In genomic region chr19:2051771-2052704, GRCh38 we compare ENCODE assay signal across 8 cellular contexts. TPM values are rescaled to one million over a fixed set of nuclear protein-coding genes. Genes with fewer than 3 reads are reported as not detected.
DNase-seq lines count a peak whose midpoint lies in the region; ATAC-seq, FAIRE-seq and TF ChIP-seq lines count a peak whose summit lies in the region.

No MANE protein-coding gene starts in this region.

- H4K20me1 ChIP-seq in OCI-LY1 (ENCODE audit: insufficient read depth, low read length) = no peaks in the 10 kb centered on the region

- no peak for DNase-seq in GM18507 (ENCODE audit: extremely low spot score, insufficient read length, low read depth)
- DNase-seq in MCF 10A (ENCODE audit: unreplicated experiment) = no peak
- DNase-seq in NCI-H2227 treated with DMSO at 0.1 percent for 48 hours (lab: John Stamatoyannopoulos, UW) = no peak
- no peak for DNase-seq in GM12892 (ENCODE audit: insufficient read length)

- H3K9me3 ChIP-seq in OCI-LY1 (ENCODE audit: low read length) (no peaks in the 10 kb centered on the region), muscle layer of colon (ENCODE audit: low read length) (no peaks in the 10 kb centered on the region)

- ATAC-seq in HG03521 (IDR thresholded peaks at IDR 0.05; ENCODE audit: unreplicated experiment) (no peak), GM18511 (IDR thresholded peaks at IDR 0.05; ENCODE audit: unreplicated experiment) (no peak)

- H3K4me1 Mint-ChIP-seq in MCF 10A (ENCODE audit: insufficient read depth, unreplicated experiment) = peaks cover 22% of the 10 kb centered on the region

- H3K27ac ChIP-seq in OCI-LY1 (ENCODE audit: low read depth, low read length, poor library complexity, severe bottlenecking) (peak overlapping the region; percentile 90), muscle layer of colon (ENCODE audit: low read depth, low read length) (peak overlapping the region; percentile 84)

- H3K36me3 ChIP-seq in OCI-LY1 (ENCODE audit: insufficient read depth, low read length) (no peaks in the 10 kb centered on the region; the same call in 1 of the 2 replicates), muscle layer of colon (ENCODE audit: insufficient read depth, low read length) (peaks cover 11% of the 10 kb centered on the region)

- CTCF ChIA-PET in MCF 10A (lab: Yijun Ruan, JAX) = interaction anchor here (0.6 to 0.9 kb wide), 4 partner anchors 32 to 1468 kb away, joined by 3 to 5 read pairs (median 3); no protein-coding TSS in a partner anchor

- H2AFZ ChIP-seq in OCI-LY1 (ENCODE audit: low read length) = no peak overlapping the region

- FAIRE-seq in GM18507 (lab: Jason Lieb, UNC) (peak; percentile 86), GM12892 (lab: Jason Lieb, UNC) (no peak)

- BruUV-seq in MCF 10A (replicated peaks; lab: Mats Ljungman, UMichigan) = no TSS peak

- H3K27ac Mint-ChIP-seq in MCF 10A (ENCODE audit: low read depth, unreplicated experiment) = peak overlapping the region; percentile 81

- H3K27me3 ChIP-seq in OCI-LY1 (ENCODE audit: insufficient read depth, low read length) = no peaks in the 10 kb centered on the region
- H3K27me3 ChIP-seq in muscle layer of colon (ENCODE audit: control insufficient read depth in 1 of 2, insufficient read depth in 2 of 2, low read length in 2 of 2) = no peaks in the 10 kb centered on the region

- peaks cover 25% of the 10 kb centered on the region for H3K36me3 Mint-ChIP-seq in MCF 10A (ENCODE audit: insufficient read depth, unreplicated experiment)

- peak overlapping the region; percentile 24; the same call in 1 of the 2 replicates for H3K9ac ChIP-seq in OCI-LY1 (ENCODE audit: low read length)
- H3K9ac ChIP-seq in muscle layer of colon (ENCODE audit: low read length) = no peak overlapping the region

- H3K4me3 ChIP-seq in OCI-LY1 (ENCODE audit: low read depth, low read length, poor library complexity, severe bottlenecking) = peak overlapping the region; percentile 42
- H3K4me3 ChIP-seq in muscle layer of colon (ENCODE audit: low read depth in 1 of 2, low read length in 2 of 2) = peak overlapping the region; percentile 61 to 66

- no peak for TF ChIP-seq POLR2A in GM12892 (IDR thresholded peaks at IDR 0.05; ENCODE audit: low read depth, low read length)

- intact Hi-C loops in MCF 10A (cut with micrococcal nuclease) = no loop called here

- no peaks in the 10 kb centered on the region for H3F3A ChIP-seq in OCI-LY1 (ENCODE audit: insufficient read depth, low read length)

- H3K4me2 ChIP-seq in OCI-LY1 (ENCODE audit: low read length) = peak overlapping the region; percentile 58; the same call in 1 of the 2 replicates

- no peaks in the 10 kb centered on the region for H3K27me3 Mint-ChIP-seq in MCF 10A (ENCODE audit: insufficient read depth, unreplicated experiment)

- no peaks in the 10 kb centered on the region for H3K9me3 Mint-ChIP-seq in MCF 10A (ENCODE audit: unreplicated experiment)

- H3K4me3 Mint-ChIP-seq in MCF 10A (ENCODE audit: unreplicated experiment) = peak overlapping the region; percentile 92

- POLR2A ChIA-PET in MCF 10A (lab: Yijun Ruan, JAX) = interaction anchor here (0.8 to 4.5 kb wide), 10 partner anchors 9 to 196 kb away, joined by 3 to 27 read pairs (median 4); no protein-coding TSS in a partner anchor

- H3K9me2 ChIP-seq in OCI-LY1 (ENCODE audit: low read depth, low read length) = no peaks in the 10 kb centered on the region

- no peak for TF ChIP-seq CTCF in OCI-LY1 (IDR thresholded peaks at IDR 0.05; ENCODE audit: low read length)
- TF ChIP-seq CTCF in MCF 10A (IDR thresholded peaks at IDR 0.05; ENCODE audit: unreplicated experiment) = no peak

- H3K79me2 ChIP-seq in OCI-LY1 (ENCODE audit: insufficient read depth, low read length) = no peaks in the 10 kb centered on the region

- H3K4me1 ChIP-seq in OCI-LY1 (ENCODE audit: insufficient read depth, low read length, severe bottlenecking) = peaks cover 67% of the 10 kb centered on the region
- H3K4me1 ChIP-seq in muscle layer of colon (ENCODE audit: insufficient read depth, low read length) = peaks cover 49% of the 10 kb centered on the region

RNA-seq across cellular contexts. Expression of gene MKNK2, which starts 1.0 kb away (rescaled TPM):
- 146 and 224 TPM in 2 replicates for total RNA-seq in MCF 10A (2022)
- 245 TPM for polyA plus RNA-seq in GM12892 (2012; ENCODE audit: missing spikeins)

RNA-seq across cellular contexts. Expression of gene BTBD2, which starts 36.5 kb away (rescaled TPM):
- total RNA-seq in MCF 10A (2022) = 53.1 and 53.4 TPM in 2 replicates
- polyA plus RNA-seq in GM12892 (2012; ENCODE audit: missing spikeins) = 29.0 TPM

RNA-seq across cellular contexts. Expression of gene MOB3A, which starts 44.1 kb away (rescaled TPM):
- 40.9 and 47.2 TPM in 2 replicates for total RNA-seq in MCF 10A (2022)
- polyA plus RNA-seq in GM12892 (2012; ENCODE audit: missing spikeins) = 113 TPM

RNA-seq across cellular contexts. Expression of gene IZUMO4, which starts 44.7 kb away (rescaled TPM):
- 3.1 and 5.3 TPM in 2 replicates for total RNA-seq in MCF 10A (2022)
- 43.2 TPM for polyA plus RNA-seq in GM12892 (2012; ENCODE audit: missing spikeins)
